ENCODE assay signal across 8 cellular contexts in genomic region chr6:165231581-165232276, GRCh38.
DNase-seq lines count a peak whose midpoint lies in the region; ATAC-seq and TF ChIP-seq lines count a peak whose summit lies in the region.

No MANE protein-coding gene starts in this region.

- TF ChIP-seq CTCF in Caco-2 (IDR thresholded peaks at IDR 0.05; ENCODE audit: insufficient read depth in 1 of 2, low read depth in 1 of 2, low read length in 1 of 2, severe bottlenecking in 1 of 2, unreplicated experiment in 1 of 2) = peak; percentile 19 to 24
- TF ChIP-seq CTCF in brain microvascular endothelial cell (IDR thresholded peaks at IDR 0.05; ENCODE audit: low read depth, low read length, missing control alignments) = peak; percentile 68
- TF ChIP-seq CTCF in gastroesophageal sphincter (IDR thresholded peaks at IDR 0.05) = no peak

- in situ Hi-C loops in brain microvascular endothelial cell (cut with HindIII; ENCODE audit: low pct_ligation_motif_present, low sequenced_read_pairs) = no loop called here

- no peak for TF ChIP-seq EP300 in gastroesophageal sphincter (IDR thresholded peaks at IDR 0.05)

- ATAC-seq in GM21526 (IDR thresholded peaks at IDR 0.05; ENCODE audit: low FRiP score, unreplicated experiment) (no peak), gastroesophageal sphincter (no peak)
- ATAC-seq in stimulated activated naive B cell treated with anti-CD40 and anti-IgM and Interleukin-4, amounts not matched to agents 10 μg/mL and 1 μg/mL and 100 μg/mL, for 72 hours (replicated peaks) = no peak

- WGBS in gastroesophageal sphincter (ENCODE audit: low coverage in 1 of 2), 2 donors = 51 to 65% methylated on average over 5 to 9 of the region's 9 CpGs

- H3K9me3 ChIP-seq in Caco-2 = no peaks in the 10 kb centered on the region
- peaks cover 0 to 16% (median 0%) of the 10 kb centered on the region in 3 donors for H3K9me3 ChIP-seq in gastroesophageal sphincter

- peaks cover 26% of the 10 kb centered on the region for H3K9me3 Mint-ChIP-seq in Caco-2 (ENCODE audit: unreplicated experiment)
- H3K9me3 Mint-ChIP-seq in stimulated activated naive B cell treated with anti-CD40 and anti-IgM and Interleukin-4, amounts not matched to agents 10 μg/mL and 1 μg/mL and 100 μg/mL, for 72 hours = peaks cover 13 to 14% of the 10 kb centered on the region in 2 donors

- H3K4me3 ChIP-seq in Caco-2 (ENCODE audit: low read depth, low read length) = no peak overlapping the region
- H3K4me3 ChIP-seq in brain microvascular endothelial cell (ENCODE audit: low read depth, low read length) = no peak overlapping the region
- H3K4me3 ChIP-seq in gastroesophageal sphincter = no peak overlapping the region

- CTCF ChIA-PET in Caco-2 (lab: Charles Lee) = interaction anchor here (1.6 kb wide), 1 partner anchor 176 kb away, joined by 6 read pairs; no protein-coding TSS in a partner anchor

- no TSS peak for BruUV-seq in Caco-2 (replicated peaks; lab: Mats Ljungman, UMichigan)

- H3K27me3 Mint-ChIP-seq in Caco-2 (ENCODE audit: insufficient read depth, unreplicated experiment) = no peaks in the 10 kb centered on the region
- H3K27me3 Mint-ChIP-seq in stimulated activated naive B cell treated with anti-CD40 and anti-IgM and Interleukin-4, amounts not matched to agents 10 μg/mL and 1 μg/mL and 100 μg/mL, for 72 hours = no peaks in the 10 kb centered on the region

- DNase-seq in Caco-2 = peak in 1 of 2 experiments; percentile 12
- DNase-seq in NCI-H1105 (lab: John Stamatoyannopoulos, UW) = peak; percentile 61
- DNase-seq in brain microvascular endothelial cell = peak; percentile 6
- peak; percentile 83 for DNase-seq in medulla oblongata (ENCODE audit: extremely low spot score)
- no peak for DNase-seq in GOT3 (lab: John Stamatoyannopoulos, UW)
- DNase-seq in stimulated activated naive B cell treated with anti-CD40 and anti-IgM and Interleukin-4, amounts not matched to agents 10 μg/mL and 1 μg/mL and 100 μg/mL, for 72 hours = no peak

- H3K27me3 ChIP-seq in Caco-2 (replicated peaks; ENCODE audit: control insufficient read depth, insufficient read depth, low read length) (no peaks in the 10 kb centered on the region), brain microvascular endothelial cell (replicated peaks) (no peaks in the 10 kb centered on the region), gastroesophageal sphincter (peaks cover 7% of the 10 kb centered on the region)

- H3K36me3 Mint-ChIP-seq in Caco-2 (ENCODE audit: insufficient read depth, unreplicated experiment) = no peaks in the 10 kb centered on the region
- H3K36me3 Mint-ChIP-seq in stimulated activated naive B cell treated with anti-CD40 and anti-IgM and Interleukin-4, amounts not matched to agents 10 μg/mL and 1 μg/mL and 100 μg/mL, for 72 hours = no peaks in the 10 kb centered on the region

- no peaks in the 10 kb centered on the region for H3K4me1 Mint-ChIP-seq in Caco-2 (ENCODE audit: low read depth, unreplicated experiment)
- H3K4me1 Mint-ChIP-seq in stimulated activated naive B cell treated with anti-CD40 and anti-IgM and Interleukin-4, amounts not matched to agents 10 μg/mL and 1 μg/mL and 100 μg/mL, for 72 hours = no peaks in the 10 kb centered on the region

- H3K4me1 ChIP-seq in Caco-2 (no peaks in the 10 kb centered on the region), gastroesophageal sphincter (no peaks in the 10 kb centered on the region)

- intact Hi-C loops in Caco-2 (cut with micrococcal nuclease; ENCODE audit: unreplicated experiment) = loop anchor here (2.0 kb wide), 1 partner anchor 177 kb away; no protein-coding TSS in a partner anchor

- no peak overlapping the region for H3K27ac ChIP-seq in brain microvascular endothelial cell
- H3K27ac ChIP-seq in gastroesophageal sphincter = peak overlapping the region in 1 of 4 donors; percentile 20

- H3K36me3 ChIP-seq in Caco-2 (ENCODE audit: control insufficient read depth, insufficient read depth, low read length) = no peaks in the 10 kb centered on the region
- no peaks in the 10 kb centered on the region for H3K36me3 ChIP-seq in brain microvascular endothelial cell (replicated peaks)
- H3K36me3 ChIP-seq in gastroesophageal sphincter = no peaks in the 10 kb centered on the region

- no peak overlapping the region for H3K4me3 Mint-ChIP-seq in Caco-2 (ENCODE audit: unreplicated experiment)
- no peak overlapping the region for H3K4me3 Mint-ChIP-seq in stimulated activated naive B cell treated with anti-CD40 and anti-IgM and Interleukin-4, amounts not matched to agents 10 μg/mL and 1 μg/mL and 100 μg/mL, for 72 hours

- POLR2A ChIA-PET in Caco-2 (lab: Charles Lee) = no interaction called here

- TF ChIP-seq POLR2A in gastroesophageal sphincter (IDR thresholded peaks at IDR 0.05) = no peak

- H3K27ac Mint-ChIP-seq in Caco-2 (ENCODE audit: unreplicated experiment) = no peak overlapping the region
- no peak overlapping the region for H3K27ac Mint-ChIP-seq in stimulated activated naive B cell treated with anti-CD40 and anti-IgM and Interleukin-4, amounts not matched to agents 10 μg/mL and 1 μg/mL and 100 μg/mL, for 72 hours

Comparison
In these comparisons a context has a peak if more than half of its experiments do, and no peak if none do; other contexts are left out.
1. DNase-seq: peak in NCI-H1105 (single experiment), brain microvascular endothelial cell (single experiment) and medulla oblongata (single experiment); none in GOT3 (single experiment) and stimulated activated naive B cell treated with anti-CD40 and anti-IgM and Interleukin-4, amounts not matched to agents 10 μg/mL and 1 μg/mL and 100 μg/mL, for 72 hours (single experiment).
2. CTCF ChIP-seq: peak in Caco-2 (2 of 2) and brain microvascular endothelial cell (single experiment); none in gastroesophageal sphincter (0 of 4).